ENCODE assay signal across 8 cellular contexts in the genomic region with DNA sequence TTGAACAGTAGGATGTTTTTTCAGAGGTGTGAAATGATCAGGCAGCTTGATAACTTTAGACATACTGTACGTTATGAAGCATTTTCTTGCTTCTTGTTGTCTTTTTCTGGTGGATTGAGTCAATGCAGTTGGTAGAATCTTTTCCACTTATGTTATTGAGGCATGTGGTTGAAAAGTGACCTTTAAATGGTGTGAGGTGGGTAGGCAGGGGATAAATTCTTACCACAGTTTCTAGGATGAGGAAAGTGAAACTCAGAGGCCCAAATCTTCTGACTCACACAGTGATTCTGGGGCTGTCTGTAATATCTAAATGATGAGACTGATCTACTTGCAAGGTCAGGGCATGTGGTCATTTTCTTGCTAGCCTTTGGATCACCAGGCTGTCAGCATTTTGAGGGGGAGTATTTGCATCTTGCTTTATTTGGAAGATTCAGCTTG.
DNase-seq lines count a peak whose midpoint lies in the region; ATAC-seq and TF ChIP-seq lines count a peak whose summit lies in the region.
"Not testable (repeated sequence)": the region's sequence is repeated elsewhere in the genome, so short reads cannot be mapped to it uniquely, and the experiment has no call there.

No MANE protein-coding gene starts in this region.

- H3K18ac ChIP-seq in mesendoderm (ENCODE audit: low read length), result not testable (repeated sequence)

- H2AFZ ChIP-seq in MM.1S (ENCODE audit: low read length), result not testable (repeated sequence)

- not testable (repeated sequence) for H3K4me2 ChIP-seq in MM.1S (ENCODE audit: low read depth, low read length); mesendoderm (ENCODE audit: low read length)

- not testable (repeated sequence) for H3K56ac ChIP-seq in mesendoderm (ENCODE audit: low read length)

- H3K79me1 ChIP-seq in mesendoderm (ENCODE audit: low read length), result not testable (repeated sequence)

- H3K9me3 ChIP-seq in MM.1S (replicated peaks; ENCODE audit: insufficient read depth, low read length), result not testable (repeated sequence)

- not testable (repeated sequence) for H2AK5ac ChIP-seq in mesendoderm (ENCODE audit: low read length)

- H2BK15ac ChIP-seq in mesendoderm (replicated peaks; ENCODE audit: low read depth), result not testable (repeated sequence)

- H3K9me3 Mint-ChIP-seq in central memory CD8-positive, alpha-beta T cell, result not testable (repeated sequence)

- H3K23ac ChIP-seq in mesendoderm (ENCODE audit: low read length), result not testable (repeated sequence)

- not testable (repeated sequence) for TF ChIP-seq CTCF in AG09309 (IDR thresholded peaks at IDR 0.05; ENCODE audit: control insufficient read depth, insufficient read depth, low read depth, low read length, missing control alignments); MM.1S (IDR thresholded peaks at IDR 0.05; ENCODE audit: low read length)

- not testable (repeated sequence) for H3K27ac ChIP-seq in MM.1S (ENCODE audit: low read length); mesendoderm (ENCODE audit: low read depth, low read length)

- H2BK120ac ChIP-seq in mesendoderm (ENCODE audit: low read depth, low read length), result not testable (repeated sequence)

- H4K5ac ChIP-seq in mesendoderm (ENCODE audit: low read length), result not testable (repeated sequence)

- H3K36me3 Mint-ChIP-seq in central memory CD8-positive, alpha-beta T cell (ENCODE audit: insufficient read depth), result not testable (repeated sequence)

- H3K27ac Mint-ChIP-seq in central memory CD8-positive, alpha-beta T cell (ENCODE audit: low read depth), result not testable (repeated sequence)

- not testable (repeated sequence) for H2BK5ac ChIP-seq in mesendoderm (ENCODE audit: low read length)

- not testable (repeated sequence) for H3K27me3 Mint-ChIP-seq in central memory CD8-positive, alpha-beta T cell

- no CpG with 5 or more reads among the region's 1 CpG for WGBS in mesendoderm (ENCODE audit: extremely low coverage, insufficient coverage, low lambda C conversion rate)

- H3K4me1 Mint-ChIP-seq in central memory CD8-positive, alpha-beta T cell, result not testable (repeated sequence)

- H3K9me2 ChIP-seq in MM.1S (replicated peaks; ENCODE audit: insufficient read depth, low read length), result not testable (repeated sequence)

- H3K9ac ChIP-seq in MM.1S (ENCODE audit: low read length); mesendoderm (ENCODE audit: low read length): not testable (repeated sequence)

- not testable (repeated sequence) for H4K8ac ChIP-seq in mesendoderm (ENCODE audit: low read depth, low read length)

- not testable (repeated sequence) for H3K79me2 ChIP-seq in MM.1S (ENCODE audit: low read length); mesendoderm (ENCODE audit: control insufficient read depth, insufficient read depth, low read length)

- not testable (repeated sequence) for H3K4me1 ChIP-seq in MM.1S (ENCODE audit: low read length); mesendoderm (ENCODE audit: control insufficient read depth, low read depth, low read length)

- not testable (repeated sequence) for H4K20me1 ChIP-seq in MM.1S (ENCODE audit: insufficient read depth, low read length)

- H3K4me3 Mint-ChIP-seq in central memory CD8-positive, alpha-beta T cell, result not testable (repeated sequence)

- DNase-seq in AG09309 (ENCODE audit: low read depth) (peak; percentile 10), MM.1S (peak; percentile 7), mesendoderm (peak; percentile 0)
- peak; percentile 12 for DNase-seq in activated CD4-positive, alpha-beta T cell treated with anti-CD3 and anti-CD28 coated beads for 48 hours
- not testable (repeated sequence) for DNase-seq in central memory CD8-positive, alpha-beta T cell (ENCODE audit: low spot score in 2 of 2)

- peak; percentile 49 for ATAC-seq in GM18873 (IDR thresholded peaks at IDR 0.05; ENCODE audit: low FRiP score, unreplicated experiment)
- ATAC-seq in GM21737 (IDR thresholded peaks at IDR 0.05; ENCODE audit: unreplicated experiment), result peak; percentile 82
- peak; percentile 49 for ATAC-seq in HG03066 (IDR thresholded peaks at IDR 0.05; ENCODE audit: low read depth, unreplicated experiment)
- ATAC-seq in central memory CD8-positive, alpha-beta T cell (replicated peaks; ENCODE audit: extremely low read depth, poor library complexity, severe bottlenecking), result peak; percentile 63

- not testable (repeated sequence) for H3F3A ChIP-seq in MM.1S (ENCODE audit: insufficient read depth, low read length)

- not testable (repeated sequence) for H3K4me3 ChIP-seq in AG09309 (ENCODE audit: control insufficient read depth, low read depth, low read length); MM.1S (ENCODE audit: low read length); mesendoderm (ENCODE audit: low read length)

- H3K4ac ChIP-seq in mesendoderm (ENCODE audit: low read depth, low read length), result not testable (repeated sequence)

- not testable (repeated sequence) for H3K27me3 ChIP-seq in MM.1S (replicated peaks; ENCODE audit: insufficient read depth, low read length); mesendoderm (ENCODE audit: insufficient read depth, low read length, poor library complexity)

- not testable (repeated sequence) for H3K36me3 ChIP-seq in MM.1S (replicated peaks; ENCODE audit: insufficient read depth, low read length); mesendoderm (ENCODE audit: control insufficient read depth, insufficient read depth, low read length)
